8 cellular contexts compared by ENCODE assay signal in genomic region chr16:679808-680624, GRCh38. TPM values are rescaled to one million over a fixed set of nuclear protein-coding genes. Genes with fewer than 3 reads are reported as not detected.
A peak's percentile ranks its signal among the peaks of the same experiment; 100 is the strongest.
DNase-seq lines count a peak whose midpoint lies in the region; ATAC-seq and TF ChIP-seq lines count a peak whose summit lies in the region.

Gene STUB1, plus strand, starts transcription at chr16:680410. Its CDS starts 116 bp downstream, at chr16:680526.

- TF ChIP-seq POLR2A in ovary (IDR thresholded peaks at IDR 0.05): peak; percentile 61
- TF ChIP-seq POLR2A in testis (IDR thresholded peaks at IDR 0.05): no peak

- TF ChIP-seq EP300 in ovary (IDR thresholded peaks at IDR 0.05): no peak

- H3K4me3 ChIP-seq in MG63 (peak within 1 kb of the TSS; percentile 71), ovary (peak within 1 kb of the TSS; percentile 57), testis (peak within 1 kb of the TSS; percentile 69 to 85)

- no peaks in the 10 kb centered on the region for H3K27me3 ChIP-seq in MG63
- no peaks in the 10 kb centered on the region for H3K27me3 ChIP-seq in ovary
- no peaks in the 10 kb centered on the region for H3K27me3 ChIP-seq in testis

- peaks cover 18% of the 10 kb centered on the region for H3K4me1 Mint-ChIP-seq in activated naive CD8-positive, alpha-beta T cell treated with anti-CD3 and anti-CD28 coated beads, Interleukin-2, amount 10 ng/mL, durations not matched to agents 7 days and 5 days

- ATAC-seq in GM21717 (IDR thresholded peaks at IDR 0.05; ENCODE audit: unreplicated experiment): peak; percentile 31
- peak; percentile 53 for ATAC-seq in activated naive CD8-positive, alpha-beta T cell treated with anti-CD3 and anti-CD28 coated beads, Interleukin-2, amount 10 ng/mL, durations not matched to agents 7 days and 5 days (ENCODE audit: low read depth)
- peak; percentile 77 for ATAC-seq in Right ventricle myocardium inferior

- H3K9me3 ChIP-seq in MG63: no peaks in the 10 kb centered on the region
- H3K9me3 ChIP-seq in ovary: no peaks in the 10 kb centered on the region
- no peaks in the 10 kb centered on the region for H3K9me3 ChIP-seq in testis

- 0 to 1% (median 1%) methylated on average over 17 to 93 of the region's 93 CpGs for WGBS in ovary, 3 donors
- WGBS in testis, 2 donors: 0 to 1% methylated on average over 12 to 89 of the region's 93 CpGs

- POLR2A ChIA-PET in activated naive CD8-positive, alpha-beta T cell treated with anti-CD3 and anti-CD28 coated beads, Interleukin-2, amount 10 ng/mL, durations not matched to agents 7 days and 5 days (lab: Charles Lee): interaction anchor here (0.6 to 4.4 kb wide), 8 partner anchors 9 to 1623 kb away, joined by 3 to 37 read pairs (median 8); partner anchors contain the start of genes ANTKMT, METTL26, RHOT2 and WDR24

- H3K27ac ChIP-seq in ovary: peak within 1 kb of the TSS; percentile 92 to 97
- peak within 1 kb of the TSS; percentile 86 to 96 for H3K27ac ChIP-seq in testis

- intact Hi-C loops in Right ventricle myocardium inferior (cut with DNase I) (loop anchor here (10.0 kb wide), 1 partner anchor 1655 kb away; no protein-coding TSS in a partner anchor), ovary (cut with DNase I) (no loop called here), testis (cut with DNase I; ENCODE audit: low total_unique reads) (no loop called here)

- H3K36me3 ChIP-seq in MG63: peaks cover 36% of the 10 kb centered on the region
- H3K36me3 ChIP-seq in ovary: no peaks in the 10 kb centered on the region
- no peaks in the 10 kb centered on the region for H3K36me3 ChIP-seq in testis (ENCODE audit: low read depth, missing control alignments)

- H3K27me3 Mint-ChIP-seq in activated naive CD8-positive, alpha-beta T cell treated with anti-CD3 and anti-CD28 coated beads, Interleukin-2, amount 10 ng/mL, durations not matched to agents 7 days and 5 days: peaks cover 7% of the 10 kb centered on the region

- TF ChIP-seq CTCF in ovary (IDR thresholded peaks at IDR 0.05) (no peak), testis (IDR thresholded peaks at IDR 0.05) (no peak)

- peak; percentile 89 for DNase-seq in COLO668 (lab: John Stamatoyannopoulos, UW; ENCODE audit: unreplicated experiment)
- peak; percentile 92 for DNase-seq in MG63
- peak; percentile 82 for DNase-seq in SW480 (ENCODE audit: low spot score)
- DNase-seq in activated naive CD8-positive, alpha-beta T cell treated with anti-CD3 and anti-CD28 coated beads, Interleukin-2, amount 10 ng/mL, durations not matched to agents 7 days and 5 days: peak; percentile 94
- peak; percentile 94 for DNase-seq in Right ventricle myocardium inferior (ENCODE audit: missing footprints)
- DNase-seq in ovary: peak; percentile 89 to 94 (median 93)
- DNase-seq in testis: peak; percentile 94

- H3K9me3 Mint-ChIP-seq in activated naive CD8-positive, alpha-beta T cell treated with anti-CD3 and anti-CD28 coated beads, Interleukin-2, amount 10 ng/mL, durations not matched to agents 7 days and 5 days: no peaks in the 10 kb centered on the region

- H3K4me1 ChIP-seq in ovary (ENCODE audit: insufficient read depth) (peaks cover 29% of the 10 kb centered on the region), testis (peaks cover 41% of the 10 kb centered on the region)

- H3K36me3 Mint-ChIP-seq in activated naive CD8-positive, alpha-beta T cell treated with anti-CD3 and anti-CD28 coated beads, Interleukin-2, amount 10 ng/mL, durations not matched to agents 7 days and 5 days: peaks cover 5% of the 10 kb centered on the region

- peak within 1 kb of the TSS; percentile 85 for H3K27ac Mint-ChIP-seq in activated naive CD8-positive, alpha-beta T cell treated with anti-CD3 and anti-CD28 coated beads, Interleukin-2, amount 10 ng/mL, durations not matched to agents 7 days and 5 days

- peak within 1 kb of the TSS; percentile 86 for H3K4me3 Mint-ChIP-seq in activated naive CD8-positive, alpha-beta T cell treated with anti-CD3 and anti-CD28 coated beads, Interleukin-2, amount 10 ng/mL, durations not matched to agents 7 days and 5 days

RNA-seq across cellular contexts. Expression of gene STUB1, which starts in this region (rescaled TPM):
- total RNA-seq in MG63 (2014; rRNA removed; shearing (Covaris generic); ENCODE audit: low replicate concordance): 301 and 418 TPM in 2 replicates
- total RNA-seq in activated naive CD8-positive, alpha-beta T cell treated with anti-CD3 and anti-CD28 coated beads, Interleukin-2, amount 10 ng/mL, durations not matched to agents 7 days and 5 days: 10 to 100 TPM; 74.3 to 93.3 TPM
- total RNA-seq in Right ventricle myocardium inferior (120 TPM), ovary (100 to 1,000 TPM in 4 of 7 donors, 10 to 100 TPM in 3; 72.3 to 115 (median 102) TPM), testis (100 to 1,000 TPM; 126 to 160 TPM)
- polyA plus RNA-seq in ovary (100 to 1,000 TPM in 1 of 2 donors, 10 to 100 TPM in 1; 20.1 to 107 TPM), testis (ENCODE audit: insufficient read depth, low read depth, low replicate concordance) (93.3 TPM)

Comparison
In these comparisons a context has a peak if more than half of its experiments do, and no peak if none do; other contexts are left out.
1. Peak in every context shown above with its lines: DNase-seq, ATAC-seq, H3K4me3 ChIP-seq and H3K27ac ChIP-seq.